ENCODE assay signal across 1 cellular context in genomic region chr7:44506592-44507288, GRCh38.
A peak's percentile ranks its signal among the peaks of the same experiment; 100 is the strongest.
TF ChIP-seq lines count a peak whose summit lies in the region.
"Not testable (repeated sequence)": the region's sequence is repeated elsewhere in the genome, so short reads cannot be mapped to it uniquely, and the experiment has no call there.

No MANE protein-coding gene starts in this region.

TF ChIP-seq in HepG2, 621 proteins besides CTCF, POLR2A, EP300 and RAD21:
- TF ChIP-seq, protein P1, sequence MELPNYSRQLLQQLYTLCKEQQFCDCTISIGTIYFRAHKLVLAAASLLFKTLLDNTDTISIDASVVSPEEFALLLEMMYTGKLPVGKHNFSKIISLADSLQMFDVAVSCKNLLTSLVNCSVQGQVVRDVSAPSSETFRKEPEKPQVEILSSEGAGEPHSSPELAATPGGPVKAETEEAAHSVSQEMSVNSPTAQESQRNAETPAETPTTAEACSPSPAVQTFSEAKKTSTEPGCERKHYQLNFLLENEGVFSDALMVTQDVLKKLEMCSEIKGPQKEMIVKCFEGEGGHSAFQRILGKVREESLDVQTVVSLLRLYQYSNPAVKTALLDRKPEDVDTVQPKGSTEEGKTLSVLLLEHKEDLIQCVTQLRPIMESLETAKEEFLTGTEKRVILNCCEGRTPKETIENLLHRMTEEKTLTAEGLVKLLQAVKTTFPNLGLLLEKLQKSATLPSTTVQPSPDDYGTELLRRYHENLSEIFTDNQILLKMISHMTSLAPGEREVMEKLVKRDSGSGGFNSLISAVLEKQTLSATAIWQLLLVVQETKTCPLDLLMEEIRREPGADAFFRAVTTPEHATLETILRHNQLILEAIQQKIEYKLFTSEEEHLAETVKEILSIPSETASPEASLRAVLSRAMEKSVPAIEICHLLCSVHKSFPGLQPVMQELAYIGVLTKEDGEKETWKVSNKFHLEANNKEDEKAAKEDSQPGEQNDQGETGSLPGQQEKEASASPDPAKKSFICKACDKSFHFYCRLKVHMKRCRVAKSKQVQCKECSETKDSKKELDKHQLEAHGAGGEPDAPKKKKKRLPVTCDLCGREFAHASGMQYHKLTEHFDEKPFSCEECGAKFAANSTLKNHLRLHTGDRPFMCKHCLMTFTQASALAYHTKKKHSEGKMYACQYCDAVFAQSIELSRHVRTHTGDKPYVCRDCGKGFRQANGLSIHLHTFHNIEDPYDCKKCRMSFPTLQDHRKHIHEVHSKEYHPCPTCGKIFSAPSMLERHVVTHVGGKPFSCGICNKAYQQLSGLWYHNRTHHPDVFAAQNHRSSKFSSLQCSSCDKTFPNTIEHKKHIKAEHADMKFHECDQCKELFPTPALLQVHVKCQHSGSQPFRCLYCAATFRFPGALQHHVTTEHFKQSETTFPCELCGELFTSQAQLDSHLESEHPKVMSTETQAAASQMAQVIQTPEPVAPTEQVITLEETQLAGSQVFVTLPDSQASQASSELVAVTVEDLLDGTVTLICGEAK (IDR thresholded peaks at IDR 0.05) = peak; percentile 34; the same call in 1 of the 2 replicates
- TF ChIP-seq, protein P1 (CRISPR knock-in tag; IDR thresholded peaks at IDR 0.05) = not testable (repeated sequence)
- peak; percentile 94 for TF ChIP-seq ZNF431 (CRISPR knock-in tag; IDR thresholded peaks at IDR 0.05; ENCODE audit: borderline replicate concordance, low read depth)
TF ChIP-seq in HepG2: peak in this region for 2; not testable (repeated sequence) for 619.
